ENCODE assay signal across 8 cellular contexts in the genomic region with DNA sequence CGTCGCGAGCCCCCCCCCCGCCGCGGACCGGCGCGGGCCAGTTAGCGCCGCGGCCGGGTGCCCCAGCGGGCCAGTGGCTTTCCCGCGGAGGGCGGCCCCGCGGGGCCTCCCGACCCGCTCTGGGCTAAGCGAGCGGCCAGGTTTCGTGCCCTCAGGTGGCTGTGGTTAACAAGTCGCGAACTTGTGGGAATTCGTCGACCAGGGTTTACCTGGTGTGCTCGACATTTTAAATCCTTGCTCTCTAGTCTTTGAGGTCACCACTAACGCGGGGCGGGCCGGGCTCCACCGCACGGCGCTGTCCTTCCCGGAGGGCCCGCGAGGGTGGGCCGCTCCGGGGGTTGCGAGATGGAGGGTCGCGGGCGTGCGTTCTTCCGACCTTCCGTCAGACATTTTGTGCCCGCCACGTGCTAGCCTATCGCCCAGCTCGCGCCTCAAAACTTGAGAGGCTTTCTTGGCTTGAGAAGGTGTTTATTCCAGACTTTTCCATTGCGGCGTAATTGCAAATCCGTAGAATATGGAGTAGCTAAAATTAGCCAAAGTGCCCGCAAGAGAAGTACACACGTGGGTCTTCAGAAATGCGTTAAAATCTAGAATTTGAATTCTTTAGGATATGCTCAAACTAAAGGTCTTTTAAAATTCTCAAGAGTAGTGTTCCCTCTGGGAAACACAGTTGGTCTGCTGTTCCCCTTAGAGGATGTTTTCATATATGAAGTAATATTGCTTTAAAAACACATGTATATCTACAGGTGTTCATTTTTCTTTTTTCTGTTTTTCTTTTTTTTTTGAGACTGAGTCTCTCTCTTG. TPM values are rescaled to one million over a fixed set of nuclear protein-coding genes. Genes with fewer than 3 reads are reported as not detected.
DNase-seq lines count a peak whose midpoint lies in the region; ATAC-seq, FAIRE-seq and TF ChIP-seq lines count a peak whose summit lies in the region.

No MANE protein-coding gene starts in this region.

- DNase-seq in DND-41 (peak; percentile 63), HAP-1 (ENCODE audit: low spot score in 2 of 2) (peak in 1 of 2 experiments; percentile 54), Panc1 (ENCODE audit: low read depth, low spot score) (no peak), K562 (ENCODE audit: extremely low read depth in 1 of 4, low spot score in 3 of 4) (peak in 2 of 4 experiments; percentile 29 to 72), left kidney (ENCODE audit: low read depth, low spot score) (peak; percentile 67), hepatic stellate cell (ENCODE audit: low spot score) (no peak), NCI-H187 (lab: John Stamatoyannopoulos, UW) (no peak)
- DNase-seq in stimulated activated CD8-positive, alpha-beta memory T cell treated with anti-CD3 and anti-CD28 coated beads, Interleukin-15, amount 100 ng/mL, for 4 hours (ENCODE audit: low read depth in 2 of 2): peak; percentile 19 to 36

- H3K79me2 ChIP-seq in DND-41 (ENCODE audit: insufficient read depth, low read length): peaks cover 86% of the 10 kb centered on the region
- H3K79me2 ChIP-seq in K562 (ENCODE audit: control insufficient read depth, insufficient read depth, low read length): peaks cover 95% of the 10 kb centered on the region

- H3K4me2 ChIP-seq in DND-41 (ENCODE audit: insufficient read depth, low read length): peak overlapping the region; percentile 75
- H3K4me2 ChIP-seq in K562 (ENCODE audit: insufficient read depth, low read length): peak overlapping the region; percentile 96

- TF ChIP-seq RAD21 in K562 (CRISPR knock-in tag; conservative IDR thresholded peaks at IDR 0.05 in 1 of 2, IDR thresholded peaks at IDR 0.05 in 1 of 2): no peak

- BruUV-seq in Panc1 (replicated peaks; lab: Mats Ljungman, UMichigan) (no TSS peak), K562 (replicated peaks; lab: Mats Ljungman, UMichigan) (no TSS peak)

- no peaks in the 10 kb centered on the region for H3K9me3 ChIP-seq in DND-41 (ENCODE audit: insufficient read depth, low read length, severe bottlenecking)
- H3K9me3 ChIP-seq in HAP-1: no peaks in the 10 kb centered on the region
- H3K9me3 ChIP-seq in Panc1 (ENCODE audit: control insufficient read depth, insufficient read depth, low read depth, low read length): no peaks in the 10 kb centered on the region
- no peaks in the 10 kb centered on the region for H3K9me3 ChIP-seq in K562 (replicated peaks; ENCODE audit: control insufficient read depth, insufficient read depth, low read depth, low read length)

- TF ChIP-seq POLR2A in K562 (conservative IDR thresholded peaks at IDR 0.05): 0 out of 2 replicates have a peak, but pooled peaks have one; percentile 50

- H2AFZ ChIP-seq in DND-41 (ENCODE audit: low read depth, low read length) (peak overlapping the region; percentile 63), K562 (ENCODE audit: low read depth, low read length) (no peak overlapping the region)

- H3K4me3 ChIP-seq in DND-41 (ENCODE audit: low read depth in 1 of 2, low read length in 2 of 2) (peak overlapping the region; percentile 77 to 90; a peak in 3 of 4 replicates), HAP-1 (peak overlapping the region; percentile 88), Panc1 (ENCODE audit: low read depth in 2 of 2, low read length in 2 of 2) (peak overlapping the region; percentile 44 to 68), K562 (peak overlapping the region; percentile 89)

- ATAC-seq in DND-41 (ENCODE audit: insufficient read depth, low read depth) (peak; percentile 2; the same call in 1 of the 3 replicates), Panc1 (peak; percentile 15), K562 (peak; percentile 0; the same call in 1 of the 3 replicates)

- POLR2A ChIA-PET in Panc1 (lab: Charles Lee): no interaction called here
- POLR2A ChIA-PET in K562 (lab: Yijun Ruan, JAX): interaction anchor here (0.6 to 6.2 kb wide), 14 partner anchors 9 to 682 kb away, joined by 3 to 61 read pairs (median 4); a partner anchor contains a TSS

- H3K36me3 ChIP-seq in DND-41 (ENCODE audit: insufficient read depth, low read length): peaks cover 26% of the 10 kb centered on the region
- peaks cover 9% of the 10 kb centered on the region for H3K36me3 ChIP-seq in HAP-1 (replicated peaks)
- H3K36me3 ChIP-seq in Panc1 (ENCODE audit: control insufficient read depth, insufficient read depth, low read length): no peaks in the 10 kb centered on the region; the same call in 1 of the 2 replicates
- peaks cover 41% of the 10 kb centered on the region for H3K36me3 ChIP-seq in K562 (ENCODE audit: control insufficient read depth, insufficient read depth, low read length)

- no peaks in the 10 kb centered on the region for H3K9me1 ChIP-seq in K562 (ENCODE audit: control insufficient read depth, insufficient read depth, low read length)

- in situ Hi-C loops in HAP-1 (cut with MboI; ENCODE audit: low sequenced_read_pairs) (loop anchor here (5.0 kb wide), 1 partner anchor 52 kb away; no protein-coding TSS in a partner anchor), Panc1 (cut with HindIII; ENCODE audit: low pct_unique_long_range_greater_than_20kb, low sequenced_read_pairs) (no loop called here), K562 (cut with MboI) (loop anchor here (5.0 kb wide), 1 partner anchor 63 kb away; a partner anchor contains a TSS)

- H3K27me3 ChIP-seq in DND-41 (ENCODE audit: insufficient read depth, low read length, poor library complexity): no peaks in the 10 kb centered on the region
- H3K27me3 ChIP-seq in HAP-1 (ENCODE audit: low read depth): no peaks in the 10 kb centered on the region
- no peaks in the 10 kb centered on the region for H3K27me3 ChIP-seq in Panc1 (ENCODE audit: control insufficient read depth, insufficient read depth, low read length)
- no peaks in the 10 kb centered on the region for H3K27me3 ChIP-seq in K562 (ENCODE audit: control insufficient read depth in 2 of 2, insufficient read depth in 2 of 2, low read length in 2 of 2)

- H3K9ac ChIP-seq in DND-41 (ENCODE audit: low read depth, low read length) (peak overlapping the region; percentile 100), K562 (ENCODE audit: insufficient read depth in 1 of 2, low read depth in 2 of 2, low read length in 2 of 2) (peak overlapping the region; percentile 99)

- TF ChIP-seq CTCF in DND-41 (IDR thresholded peaks at IDR 0.05; ENCODE audit: borderline replicate concordance, extremely low read depth, low read length, poor library complexity, severe bottlenecking): no peak
- no peak for TF ChIP-seq CTCF in Panc1 (IDR thresholded peaks at IDR 0.05)
- TF ChIP-seq CTCF in K562 (IDR thresholded peaks at IDR 0.05 in 2 of 3, conservative IDR thresholded peaks at IDR 0.05 in 1 of 3; ENCODE audit: insufficient read depth in 2 of 3, low read depth in 1 of 3, low read length in 3 of 3): no peak

- CTCF ChIA-PET in Panc1 (lab: Charles Lee) (no interaction called here), K562 (lab: Yijun Ruan, JAX; ENCODE audit: low intra/inter-chr PET ratio) (interaction anchor here (0.6 to 1.7 kb wide), 3 partner anchors 10 to 579 kb away, joined by 3 to 8 read pairs (median 3); no protein-coding TSS in a partner anchor)

- WGBS in K562 (ENCODE audit: insufficient coverage, low coverage, missing lambda C conversion rate): under 1% methylated on average over 53 of the region's 59 CpGs

- intact Hi-C loops in Panc1 (cut with micrococcal nuclease; ENCODE audit: unreplicated experiment) (no loop called here), K562 (cut with micrococcal nuclease) (loop anchor here (5.0 kb wide), 1 partner anchor 62 kb away; no protein-coding TSS in a partner anchor)

- H3K27ac ChIP-seq in DND-41 (ENCODE audit: low read length) (peak overlapping the region; percentile 100), Panc1 (ENCODE audit: low read length) (peak overlapping the region; percentile 79), K562 (ENCODE audit: extremely low read depth, low read depth, low read length) (peak overlapping the region; percentile 99)

- no peak for TF ChIP-seq EP300 in K562 (IDR thresholded peaks at IDR 0.05; ENCODE audit: low read length)

- H3K4me1 ChIP-seq in DND-41 (ENCODE audit: insufficient read depth, low read length) (peaks cover 65% of the 10 kb centered on the region), HAP-1 (peaks cover 54% of the 10 kb centered on the region), Panc1 (ENCODE audit: control insufficient read depth, insufficient read depth, low read length) (peaks cover 36% of the 10 kb centered on the region), K562 (replicated peaks in 1 of 2; ENCODE audit: control insufficient read depth in 2 of 2, insufficient read depth in 2 of 2, low read length in 2 of 2) (peaks cover 33 to 59% of the 10 kb centered on the region in 2 experiments)

- H4K20me1 ChIP-seq in DND-41 (ENCODE audit: insufficient read depth, low read length): peaks cover 28% of the 10 kb centered on the region
- H4K20me1 ChIP-seq in K562 (replicated peaks; ENCODE audit: control insufficient read depth, insufficient read depth, low read length): peaks cover 34% of the 10 kb centered on the region

- FAIRE-seq in K562 (lab: Jason Lieb, UNC): no peak

RNA-seq across cellular contexts. Expression of a gene that starts 2.1 kb away (rescaled TPM):
- total RNA-seq in Panc1 (2021; ENCODE audit: unreplicated experiment) (109 TPM), K562 (2014; rRNA removed) (90.3 and 90.7 TPM in 2 replicates), K562 (2014; rRNA removed; fragmentation: Illumina TruSeq; extraction: Trizol) (80.3 and 96.1 TPM in 2 replicates), K562 (2015; rRNA removed; fragmentation: Illumina TruSeq; extraction: Trizol) (68.9 and 78.4 TPM in 2 replicates), K562 (2021) (384 and 454 TPM in 2 replicates)
- 115 TPM for polyA plus RNA-seq in Panc1 (2012; ENCODE audit: insufficient read length)
- total RNA-seq in K562 (2011; cell fraction: chromatin; rRNA removed; ENCODE audit: low replicate concordance): 103 and 181 TPM in 2 replicates
- 53.9 and 79.2 TPM in 2 replicates for total RNA-seq in K562 (2011; cell fraction: nucleolus; rRNA removed)
- total RNA-seq in K562 (2011; cell fraction: nucleoplasm; rRNA removed): 96.2 and 106 TPM in 2 replicates
- polyA plus RNA-seq in K562 (2011; rRNA removed) (135 and 147 TPM in 2 replicates), K562 (2014; fragmentation: Illumina TruSeq; extraction: Trizol) (711 and 815 TPM in 2 replicates), K562 (2014; fragmentation: Nextera tagmentation; extraction: Ambion mirVana) (100 to 1,000 TPM in 1 of 2 experiments, 10 to 100 TPM in 1; 87.2 to 141 TPM), K562 (2014; rRNA removed) (331 and 380 TPM in 2 replicates)
- polyA plus RNA-seq in K562 (2011; cell fraction: cytosol; rRNA removed): 19.4 and 46.5 TPM in 2 replicates
- polyA plus RNA-seq in K562 (2011; cell fraction: nucleus; rRNA removed): 41.5 and 53.7 TPM in 2 replicates
- polyA plus RNA-seq in K562 (2012): 595 and 725 TPM in 2 replicates
- polyA minus RNA-seq in K562 (2011; rRNA and poly(A)+ RNA removed): 117 and 146 TPM in 2 replicates
- polyA minus RNA-seq in K562 (2011; cell fraction: cytosol; rRNA and poly(A)+ RNA removed): 105 and 106 TPM in 2 replicates
- polyA minus RNA-seq in K562 (2011; cell fraction: nucleus; rRNA and poly(A)+ RNA removed): 31.2 and 52.8 TPM in 2 replicates

RNA-seq across cellular contexts. Expression of a gene that starts 47.3 kb away (rescaled TPM):
- total RNA-seq in Panc1 (2021; ENCODE audit: unreplicated experiment) (not detected), K562 (2014; rRNA removed) (107 and 116 TPM in 2 replicates), K562 (2014; rRNA removed; fragmentation: Illumina TruSeq; extraction: Trizol) (182 and 209 TPM in 2 replicates), K562 (2015; rRNA removed; fragmentation: Illumina TruSeq; extraction: Trizol) (54.3 and 56.3 TPM in 2 replicates), K562 (2021) (101 and 104 TPM in 2 replicates)
- polyA plus RNA-seq in Panc1 (2012; ENCODE audit: insufficient read length): not detected
- total RNA-seq in K562 (2011; cell fraction: chromatin; rRNA removed; ENCODE audit: low replicate concordance): 11.3 and 87.8 TPM in 2 replicates
- total RNA-seq in K562 (2011; cell fraction: nucleolus; rRNA removed): 10.7 and 21.2 TPM in 2 replicates
- 28.6 and 33.8 TPM in 2 replicates for total RNA-seq in K562 (2011; cell fraction: nucleoplasm; rRNA removed)
- polyA plus RNA-seq in K562 (2011; rRNA removed) (104 and 197 TPM in 2 replicates), K562 (2014; fragmentation: Illumina TruSeq; extraction: Trizol) (183 and 258 TPM in 2 replicates), K562 (2014; fragmentation: Nextera tagmentation; extraction: Ambion mirVana) (100 to 1,000 TPM; 110 to 156 TPM), K562 (2014; rRNA removed) (124 and 137 TPM in 2 replicates)
- 25.0 and 35.1 TPM in 2 replicates for polyA plus RNA-seq in K562 (2011; cell fraction: cytosol; rRNA removed)
- polyA plus RNA-seq in K562 (2011; cell fraction: nucleus; rRNA removed): 20.7 and 23.5 TPM in 2 replicates
- polyA plus RNA-seq in K562 (2012): 22.3 and 42.9 TPM in 2 replicates
- 106 and 117 TPM in 2 replicates for polyA minus RNA-seq in K562 (2011; rRNA and poly(A)+ RNA removed)
- polyA minus RNA-seq in K562 (2011; cell fraction: cytosol; rRNA and poly(A)+ RNA removed): 22.3 and 41.9 TPM in 2 replicates
- 10.1 and 16.6 TPM in 2 replicates for polyA minus RNA-seq in K562 (2011; cell fraction: nucleus; rRNA and poly(A)+ RNA removed)

Comparison
In these comparisons a context has a peak if more than half of its experiments do, and no peak if none do; other contexts are left out.
1. DNase-seq: peak in DND-41 (single experiment), left kidney (single experiment) and stimulated activated CD8-positive, alpha-beta memory T cell treated with anti-CD3 and anti-CD28 coated beads, Interleukin-15, amount 100 ng/mL, for 4 hours (2 of 2); none in Panc1 (single experiment), hepatic stellate cell (single experiment) and NCI-H187 (0 of 2).
2. RNA of a gene that starts 47.3 kb away (total RNA-seq): 10.7 to 209 TPM in K562; not detected in Panc1 (single experiment); every median in the first group is over 10 times any median in the second.
3. Peak in every context shown above with its lines, with median percentiles within 50 percentile points of each other: ATAC-seq, H3K27ac ChIP-seq and H3K4me3 ChIP-seq.